In genomic region chr15:45719490-45719889, GRCh38 we compare ENCODE assay signal across 32 cellular contexts.
A peak's percentile ranks its signal among the peaks of the same experiment; 100 is the strongest.
DNase-seq lines count a peak whose midpoint lies in the region; ATAC-seq and TF ChIP-seq lines count a peak whose summit lies in the region.
"Had no signal": no experiment of that assay in that cellular context is flagged by ENCODE, and none has a peak within 500 bp of the region (broad histone marks: within the 10 kb centered on the region; RNA-seq: fewer than 3 reads in every experiment).

No MANE protein-coding gene starts in this region.

- H3K27me3 Mint-ChIP-seq in T-helper 17 cell (peaks cover 32% of the 10 kb centered on the region), HFFc6 (ENCODE audit: insufficient read depth) (peaks cover 3% of the 10 kb centered on the region; the same call in 1 of the 2 replicates)

- H2BK12ac ChIP-seq in mesenchymal stem cell (ENCODE audit: low read length in 2 of 2) = no peak overlapping the region

- no peak overlapping the region for H3K18ac ChIP-seq in mesenchymal stem cell (ENCODE audit: low read depth in 1 of 2, low read length in 2 of 2)

- no peak overlapping the region for H2BK15ac ChIP-seq in mesenchymal stem cell (ENCODE audit: low read depth, poor library complexity, severe bottlenecking)

- peaks cover 4% of the 10 kb centered on the region for H3K79me1 ChIP-seq in mesenchymal stem cell (replicated peaks; ENCODE audit: low read length, poor library complexity, severe bottlenecking)

- H3K4me3 ChIP-seq in left ventricle myocardium inferior (no peak overlapping the region), fibroblast of mammary gland (ENCODE audit: control insufficient read depth, low read depth, low read length) (no peak overlapping the region), mesenchymal stem cell (ENCODE audit: insufficient read depth in 1 of 2, low read depth in 1 of 2, low read length in 2 of 2) (no peak overlapping the region)
- H3K4me3 ChIP-seq: breast epithelium, colonic mucosa, HAP-1, pancreas, SJCRH30, spleen had no signal

- no peak overlapping the region for H2AFZ ChIP-seq in mesenchymal stem cell (ENCODE audit: low read depth, low read length)

- TF ChIP-seq CTCF in left ventricle myocardium inferior (IDR thresholded peaks at IDR 0.05; ENCODE audit: borderline replicate concordance) (no peak), fibroblast of mammary gland (conservative IDR thresholded peaks at IDR 0.05; ENCODE audit: control insufficient read depth, insufficient read depth, low read depth, low read length) (no peak), HFFc6 (IDR thresholded peaks at IDR 0.05) (no peak)

- H3K27ac ChIP-seq in left ventricle myocardium inferior (replicated peaks) (no peak overlapping the region), mesenchymal stem cell (ENCODE audit: low read length, poor library complexity, severe bottlenecking) (no peak overlapping the region)
- H3K27ac ChIP-seq: breast epithelium, colonic mucosa, pancreas, SJCRH30, spleen, VCaP had no signal

- H3K9me3 ChIP-seq in left ventricle myocardium inferior (replicated peaks) = no peaks in the 10 kb centered on the region
- H3K9me3 ChIP-seq in mesenchymal stem cell (ENCODE audit: control insufficient read depth, low read length) = no peaks in the 10 kb centered on the region
- no peaks in the 10 kb centered on the region for H3K9me3 ChIP-seq in T-helper 17 cell (ENCODE audit: control insufficient read depth, low read length, poor library complexity, severe bottlenecking)
- H3K9me3 ChIP-seq: breast epithelium, colonic mucosa, HAP-1, pancreas, SJCRH30, spleen had no signal

- no peak overlapping the region for H3K9ac ChIP-seq in mesenchymal stem cell (ENCODE audit: low read length)

- H3K36me3 ChIP-seq in left ventricle myocardium inferior (no peaks in the 10 kb centered on the region), mesenchymal stem cell (ENCODE audit: control insufficient read depth in 1 of 2, insufficient read depth in 2 of 2, low read depth in 1 of 2, low read length in 2 of 2) (no peaks in the 10 kb centered on the region)
- H3K36me3 ChIP-seq: breast epithelium, colonic mucosa, HAP-1, pancreas, SJCRH30, spleen had no signal

- no peaks in the 10 kb centered on the region; the same call in 1 of the 2 replicates for H3K9me3 Mint-ChIP-seq in HFFc6
- H3K9me3 Mint-ChIP-seq: activated naive CD4-positive, alpha-beta T cell treated with anti-CD3 and anti-CD28 coated beads, Interleukin-2, amount 50 U/mL, for 24 hours; activated T-helper 2 cell treated with anti-CD3 and anti-CD28 coated beads, Interferon-gamma antibody, Interleukin-2, Interleukin-4, amounts not matched to agents 10 μg/mL and 5 μg/mL and 100 μg/mL, durations not matched to agents 14 hours and 24 hours and 36 hours; neural crest cell; stimulated activated naive CD8-positive, alpha-beta T cell treated with anti-CD3 and anti-CD28 coated beads, Interleukin-15, Interleukin-2, amounts not matched to agents 100 ng/mL and 50 ng/mL, for 24 hours had no signal

- H3K27me3 ChIP-seq in left ventricle myocardium inferior (ENCODE audit: low read depth) (no peaks in the 10 kb centered on the region), mesenchymal stem cell (ENCODE audit: control insufficient read depth in 1 of 2, insufficient read depth in 1 of 2, low read length in 2 of 2) (peaks cover 0 to 4% of the 10 kb centered on the region in 2 experiments)
- H3K27me3 ChIP-seq: breast epithelium, colonic mucosa, SJCRH30 had no signal

- DNase-seq in left cardiac atrium = peak; percentile 29
- DNase-seq in left ventricle myocardium inferior = no peak
- peak; percentile 10 for DNase-seq in fibroblast of mammary gland (ENCODE audit: low read depth)
- peak; percentile 40 for DNase-seq in mesenchymal stem cell
- DNase-seq in T-helper 17 cell = no peak
- DNase-seq in HFFc6 = no peak
- DNase-seq in stimulated activated naive CD8-positive, alpha-beta T cell treated with anti-CD3 and anti-CD28 coated beads, Interleukin-15, Interleukin-2, amounts not matched to agents 100 U/mL and 50 U/mL, for 24 hours = no peak
- DNase-seq: activated CD4-positive, alpha-beta T cell treated with anti-CD3 and anti-CD28 coated beads for 48 hours; colonic mucosa; DMS153; effector CD4-positive, alpha-beta T cell; glutamatergic neuron; mammary epithelial cell; NCI-H146; NCI-H2107; NCI-H345; NCI-H69; pancreas; SJCRH30; spleen; stimulated activated CD4-positive, alpha-beta T cell treated with anti-CD3 and anti-CD28 coated beads, Interleukin-2, amount 100 ng/mL, for 24 hours; SW 1271; T-helper 9 cell had no signal

- no peak overlapping the region for H3K4me2 ChIP-seq in mesenchymal stem cell (ENCODE audit: low read length, poor library complexity, severe bottlenecking)

- H3K4me1 ChIP-seq in left ventricle myocardium inferior (peaks cover 10% of the 10 kb centered on the region), mesenchymal stem cell (ENCODE audit: control insufficient read depth, insufficient read depth, low read depth, low read length) (peaks cover 3% of the 10 kb centered on the region)
- H3K4me1 ChIP-seq: breast epithelium, colonic mucosa, HAP-1, pancreas, SJCRH30 had no signal

- H3K27ac Mint-ChIP-seq in T-helper 17 cell (no peak overlapping the region), HFFc6 (no peak overlapping the region)
- H3K27ac Mint-ChIP-seq: activated naive CD4-positive, alpha-beta T cell treated with anti-CD3 and anti-CD28 coated beads, Interleukin-2, amount 50 U/mL, for 24 hours; activated T-helper 2 cell treated with anti-CD3 and anti-CD28 coated beads, Interferon-gamma antibody, Interleukin-2, Interleukin-4, amounts not matched to agents 10 μg/mL and 5 μg/mL and 100 μg/mL, durations not matched to agents 14 hours and 24 hours and 36 hours; B cell; stimulated activated naive CD8-positive, alpha-beta T cell treated with anti-CD3 and anti-CD28 coated beads, Interleukin-15, Interleukin-2, amounts not matched to agents 100 ng/mL and 50 ng/mL, for 24 hours had no signal

- no peak overlapping the region for H4K8ac ChIP-seq in mesenchymal stem cell (ENCODE audit: low read length)

- H3K14ac ChIP-seq in mesenchymal stem cell (ENCODE audit: low read length in 2 of 2) = no peak overlapping the region

- H4K91ac ChIP-seq in mesenchymal stem cell (ENCODE audit: low read length) = no peak overlapping the region

- no peak overlapping the region for H3K4ac ChIP-seq in mesenchymal stem cell (ENCODE audit: low read depth in 1 of 2, low read length in 2 of 2)

- ATAC-seq in left cardiac atrium (peak; percentile 62 to 70), T-helper 17 cell (no peak), GM18870 (IDR thresholded peaks at IDR 0.05; ENCODE audit: unreplicated experiment) (no peak)
- ATAC-seq in stimulated activated naive CD8-positive, alpha-beta T cell treated with anti-CD3 and anti-CD28 coated beads, Interleukin-15, Interleukin-2, amounts not matched to agents 100 U/mL and 50 U/mL, for 24 hours = no peak
- ATAC-seq: pancreas had no signal

- H3K4me3 Mint-ChIP-seq in T-helper 17 cell (no peak overlapping the region), HFFc6 (no peak overlapping the region)
- H3K4me3 Mint-ChIP-seq: activated naive CD4-positive, alpha-beta T cell treated with anti-CD3 and anti-CD28 coated beads, Interleukin-2, amount 50 U/mL, for 24 hours; B cell; neural crest cell; stimulated activated naive CD8-positive, alpha-beta T cell treated with anti-CD3 and anti-CD28 coated beads, Interleukin-15, Interleukin-2, amounts not matched to agents 100 ng/mL and 50 ng/mL, for 24 hours had no signal

- no peaks in the 10 kb centered on the region for H3K36me3 Mint-ChIP-seq in T-helper 17 cell (ENCODE audit: low read depth)
- H3K36me3 Mint-ChIP-seq in HFFc6 (ENCODE audit: low read depth) = no peaks in the 10 kb centered on the region
- H3K36me3 Mint-ChIP-seq: activated naive CD4-positive, alpha-beta T cell treated with anti-CD3 and anti-CD28 coated beads, Interleukin-2, amount 50 U/mL, for 24 hours had no signal

- no peak overlapping the region for H2AK5ac ChIP-seq in mesenchymal stem cell (ENCODE audit: low read length, severe bottlenecking)

- H3K23ac ChIP-seq in mesenchymal stem cell (ENCODE audit: low read length in 2 of 2) = no peak overlapping the region

- no peak overlapping the region for H2BK5ac ChIP-seq in mesenchymal stem cell (ENCODE audit: low read depth, low read length, poor library complexity, severe bottlenecking)

- WGBS in mesenchymal stem cell = no CpG with 5 or more reads among the region's 4 CpGs

- H2BK120ac ChIP-seq in mesenchymal stem cell (ENCODE audit: low read depth, low read length) = no peak overlapping the region

- H3K4me1 Mint-ChIP-seq in T-helper 17 cell (no peaks in the 10 kb centered on the region), HFFc6 (ENCODE audit: low read depth) (peaks cover 24% of the 10 kb centered on the region)
- H3K4me1 Mint-ChIP-seq: activated naive CD4-positive, alpha-beta T cell treated with anti-CD3 and anti-CD28 coated beads, Interleukin-2, amount 50 U/mL, for 24 hours; B cell had no signal

- intact Hi-C loops in left cardiac atrium (cut with DNase I) (loop anchor here (5.0 to 10.0 kb wide), 2 partner anchors 73 to 595 kb away; no protein-coding TSS in a partner anchor), left ventricle myocardium inferior (cut with micrococcal nuclease) (no loop called here)

Comparison
In these comparisons a context has a peak if more than half of its experiments do, and no peak if none do; other contexts are left out.
1. DNase-seq: peak in left cardiac atrium (single experiment), fibroblast of mammary gland (single experiment) and mesenchymal stem cell (single experiment); none in left ventricle myocardium inferior (single experiment), T-helper 17 cell (0 of 3), HFFc6 (single experiment) and stimulated activated naive CD8-positive, alpha-beta T cell treated with anti-CD3 and anti-CD28 coated beads, Interleukin-15, Interleukin-2, amounts not matched to agents 100 U/mL and 50 U/mL, for 24 hours (single experiment).
2. ATAC-seq: peak in left cardiac atrium (2 of 2); none in T-helper 17 cell (single experiment), GM18870 (single experiment) and stimulated activated naive CD8-positive, alpha-beta T cell treated with anti-CD3 and anti-CD28 coated beads, Interleukin-15, Interleukin-2, amounts not matched to agents 100 U/mL and 50 U/mL, for 24 hours (single experiment).